ENCODE assay signal across 17 cellular contexts in the genomic region with DNA sequence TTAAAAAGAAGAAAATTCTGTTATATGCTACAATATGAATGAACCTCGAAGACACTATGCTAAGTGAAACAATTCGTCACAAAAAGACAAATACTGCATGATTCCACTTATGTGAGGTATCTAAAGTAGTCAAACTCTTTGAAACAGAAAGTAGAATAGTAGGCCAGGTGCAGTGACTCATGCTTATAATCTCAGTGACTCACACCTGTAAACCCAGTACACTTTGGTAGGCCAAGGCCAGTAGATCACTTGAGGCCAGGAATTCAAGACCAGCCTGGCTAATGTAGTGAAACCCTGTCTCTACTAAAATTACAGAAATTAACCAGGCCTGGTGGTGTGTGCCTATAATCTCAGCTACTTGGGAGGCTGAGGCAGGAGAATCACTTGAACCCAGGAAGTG. TPM values are rescaled to one million over a fixed set of nuclear protein-coding genes. Genes with fewer than 3 reads are reported as not detected.
DNase-seq lines count a peak whose midpoint lies in the region; ATAC-seq and TF ChIP-seq lines count a peak whose summit lies in the region.
"Had no signal": no experiment of that assay in that cellular context is flagged by ENCODE, and none has a peak within 500 bp of the region (broad histone marks: within the 10 kb centered on the region; RNA-seq: fewer than 3 reads in every experiment).

No MANE protein-coding gene starts in this region.

- intact Hi-C loops in PC-3 (cut with micrococcal nuclease): no loop called here

- H3K4me1 Mint-ChIP-seq in stimulated activated naive CD8-positive, alpha-beta T cell treated with anti-CD3 and anti-CD28 coated beads, Interleukin-15, amount 100 ng/mL, for 72 hours: peaks cover 6% of the 10 kb centered on the region
- H3K4me1 Mint-ChIP-seq in immature natural killer cell: no peaks in the 10 kb centered on the region
- H3K4me1 Mint-ChIP-seq: endodermal cell had no signal

- H3K4me2 ChIP-seq in PC-3 (ENCODE audit: low read length): no peak overlapping the region

- H3K27me3 ChIP-seq in PC-3 (ENCODE audit: low read length) (no peaks in the 10 kb centered on the region), foreskin keratinocyte (peaks cover 40% of the 10 kb centered on the region)
- H3K27me3 ChIP-seq: Peyer's patch had no signal

- H3K4me3 Mint-ChIP-seq in stimulated activated naive CD8-positive, alpha-beta T cell treated with anti-CD3 and anti-CD28 coated beads, Interleukin-15, amount 100 ng/mL, for 72 hours: no peak overlapping the region
- H3K4me3 Mint-ChIP-seq in immature natural killer cell: no peak overlapping the region
- H3K4me3 Mint-ChIP-seq: endodermal cell had no signal

- H3K36me3 Mint-ChIP-seq in immature natural killer cell: no peaks in the 10 kb centered on the region

- no peaks in the 10 kb centered on the region for H3K9me2 ChIP-seq in PC-3 (replicated peaks; ENCODE audit: low read length)

- H3K4me1 ChIP-seq in PC-3 (ENCODE audit: insufficient read depth, low read length): peaks cover 17% of the 10 kb centered on the region
- H3K4me1 ChIP-seq in foreskin keratinocyte: no peaks in the 10 kb centered on the region
- H3K4me1 ChIP-seq: Peyer's patch, psoas muscle had no signal

- H3K9me3 ChIP-seq in PC-3 (ENCODE audit: low read length): no peaks in the 10 kb centered on the region
- H3K9me3 ChIP-seq: Peyer's patch, psoas muscle had no signal

- peak; percentile 96 for ATAC-seq in PC-3
- peak; percentile 97 for ATAC-seq in foreskin keratinocyte
- ATAC-seq in stimulated activated naive CD8-positive, alpha-beta T cell treated with anti-CD3 and anti-CD28 coated beads, Interleukin-15, amount 100 ng/mL, for 72 hours: peak; percentile 91
- no peak for ATAC-seq in HG03521 (IDR thresholded peaks at IDR 0.05; ENCODE audit: unreplicated experiment)
- ATAC-seq: left cardiac atrium, psoas muscle had no signal

- CTCF ChIA-PET in PC-3 (lab: Charles Lee): no interaction called here

- peak; percentile 21 for DNase-seq in stimulated activated CD4-positive, alpha-beta T cell treated with anti-CD3 and anti-CD28 coated beads, Interleukin-15, amount 100 ng/mL, for 24 hours
- DNase-seq in stimulated activated CD4-positive, alpha-beta T cell treated with anti-CD3 and anti-CD28 coated beads, Interleukin-4, amount 100 ng/mL, for 4 hours: no peak
- DNase-seq in PC-3: peak; percentile 96
- DNase-seq in foreskin keratinocyte: peak; percentile 89 to 95
- no peak for DNase-seq in stimulated activated naive CD8-positive, alpha-beta T cell treated with anti-CD3 and anti-CD28 coated beads, Interleukin-15, amount 100 ng/mL, for 72 hours
- DNase-seq in effector CD4-positive, alpha-beta T cell: no peak
- no peak for DNase-seq in immature natural killer cell
- DNase-seq: activated CD4-positive, alpha-beta T cell treated with anti-CD3 and anti-CD28 coated beads, Interleukin-2, amount 50 U/mL, for 1 hour; activated gamma-delta T cell treated with Interleukin-2 at 50 U/mL for 16 hours; endodermal cell; left cardiac atrium; NCI-H1105; NCI-H446 treated with DMSO at 0.1 percent for 48 hours; psoas muscle had no signal

- H3K4me3 ChIP-seq in PC-3 (ENCODE audit: low read length): no peak overlapping the region
- H3K4me3 ChIP-seq: Peyer's patch, psoas muscle had no signal

- H3K27ac Mint-ChIP-seq in stimulated activated naive CD8-positive, alpha-beta T cell treated with anti-CD3 and anti-CD28 coated beads, Interleukin-15, amount 100 ng/mL, for 72 hours: no peak overlapping the region
- H3K27ac Mint-ChIP-seq in immature natural killer cell: no peak overlapping the region
- H3K27ac Mint-ChIP-seq: endodermal cell had no signal

- H3F3A ChIP-seq in PC-3 (ENCODE audit: low read length, unreplicated experiment): peaks cover 4% of the 10 kb centered on the region

- H3K27me3 Mint-ChIP-seq in stimulated activated naive CD8-positive, alpha-beta T cell treated with anti-CD3 and anti-CD28 coated beads, Interleukin-15, amount 100 ng/mL, for 72 hours: peaks cover 68% of the 10 kb centered on the region
- peaks cover 6 to 9% (median 7%) of the 10 kb centered on the region in 3 donors for H3K27me3 Mint-ChIP-seq in immature natural killer cell (ENCODE audit: low read depth in 3 of 3)

- no peaks in the 10 kb centered on the region for H4K20me1 ChIP-seq in PC-3 (ENCODE audit: low read length)

- H3K9me3 Mint-ChIP-seq in stimulated activated naive CD8-positive, alpha-beta T cell treated with anti-CD3 and anti-CD28 coated beads, Interleukin-15, amount 100 ng/mL, for 72 hours: peaks cover 0 to 4% of the 10 kb centered on the region in 2 donors
- peaks cover 0 to 3% (median 0%) of the 10 kb centered on the region in 6 donors for H3K9me3 Mint-ChIP-seq in immature natural killer cell
- H3K9me3 Mint-ChIP-seq: endodermal cell had no signal

- peak overlapping the region; percentile 60 for H3K27ac ChIP-seq in PC-3 (ENCODE audit: low read length)
- peak overlapping the region; percentile 30 for H3K27ac ChIP-seq in foreskin keratinocyte
- H3K27ac ChIP-seq: psoas muscle had no signal

- no peak overlapping the region for H3K9ac ChIP-seq in PC-3 (ENCODE audit: low read length)

- no TSS peak for BruUV-seq in PC-3 (replicated peaks; lab: Mats Ljungman, UMichigan)

- POLR2A ChIA-PET in PC-3 (lab: Charles Lee; ENCODE audit: unreplicated experiment): no interaction called here

- no peak for TF ChIP-seq CTCF in PC-3 (conservative IDR thresholded peaks at IDR 0.05; ENCODE audit: low read depth, low read length)
- TF ChIP-seq CTCF in foreskin keratinocyte (conservative IDR thresholded peaks at IDR 0.05): no peak

- H2AFZ ChIP-seq in PC-3 (ENCODE audit: low read length): no peak overlapping the region

- H3K79me2 ChIP-seq in PC-3 (ENCODE audit: low read length): no peaks in the 10 kb centered on the region

- H3K36me3 ChIP-seq in PC-3 (ENCODE audit: low read depth, low read length): no peaks in the 10 kb centered on the region; the same call in 1 of the 2 replicates
- H3K36me3 ChIP-seq: Peyer's patch had no signal

RNA-seq across cellular contexts. Expression of gene EPHA10, which starts 25.7 kb away (rescaled TPM):
- total RNA-seq in PC-3 (2014; rRNA removed) (1.8 and 3.5 TPM in 2 replicates), foreskin keratinocyte (not detected in 2 replicates)
- polyA plus RNA-seq in foreskin keratinocyte (not detected in 2 replicates), immature natural killer cell (not detected)
- total RNA-seq: psoas muscle; T-helper 2 cell treated with Interferon-gamma antibody and Interleukin-4, amounts not matched to agents 100 ng/mL and 5 ng/mL, for 36 hours had no signal

RNA-seq across cellular contexts. Expression of gene CDCA8, which starts 46.9 kb away (rescaled TPM):
- total RNA-seq in PC-3 (2014; rRNA removed): 30.1 and 31.8 TPM in 2 replicates
- total RNA-seq in foreskin keratinocyte: 35.4 and 47.6 TPM in 2 replicates
- polyA plus RNA-seq in foreskin keratinocyte: 32.3 and 46.8 TPM in 2 replicates
- polyA plus RNA-seq in immature natural killer cell: 1 to 10 TPM; 2.6 to 6.1 (median 5.4) TPM

RNA-seq across cellular contexts. Expression of gene MANEAL, which starts 54.4 kb away (rescaled TPM):
- total RNA-seq in PC-3 (2014; rRNA removed) (47.6 and 54.1 TPM in 2 replicates), foreskin keratinocyte (0.39 and 0.41 TPM in 2 replicates)
- polyA plus RNA-seq in foreskin keratinocyte (0.29 and 0.30 TPM in 2 replicates), immature natural killer cell (1 to 10 TPM; 1.5 to 2.2 (median 1.7) TPM)

Comparison
In these comparisons a context has a peak if more than half of its experiments do, and no peak if none do; other contexts are left out.
1. DNase-seq: peak in stimulated activated CD4-positive, alpha-beta T cell treated with anti-CD3 and anti-CD28 coated beads, Interleukin-15, amount 100 ng/mL, for 24 hours (single experiment), PC-3 (single experiment) and foreskin keratinocyte (2 of 2); none in stimulated activated CD4-positive, alpha-beta T cell treated with anti-CD3 and anti-CD28 coated beads, Interleukin-4, amount 100 ng/mL, for 4 hours (0 of 2), stimulated activated naive CD8-positive, alpha-beta T cell treated with anti-CD3 and anti-CD28 coated beads, Interleukin-15, amount 100 ng/mL, for 72 hours (0 of 2), effector CD4-positive, alpha-beta T cell (single experiment) and immature natural killer cell (0 of 3).
2. RNA of gene MANEAL, which starts 54.4 kb away (total RNA-seq): 47.6 to 54.1 TPM in PC-3; 0.39 to 0.41 TPM in foreskin keratinocyte; every median in the first group is over 10 times any median in the second.